ENCODE assay signal across 1 cellular context in the genomic region with DNA sequence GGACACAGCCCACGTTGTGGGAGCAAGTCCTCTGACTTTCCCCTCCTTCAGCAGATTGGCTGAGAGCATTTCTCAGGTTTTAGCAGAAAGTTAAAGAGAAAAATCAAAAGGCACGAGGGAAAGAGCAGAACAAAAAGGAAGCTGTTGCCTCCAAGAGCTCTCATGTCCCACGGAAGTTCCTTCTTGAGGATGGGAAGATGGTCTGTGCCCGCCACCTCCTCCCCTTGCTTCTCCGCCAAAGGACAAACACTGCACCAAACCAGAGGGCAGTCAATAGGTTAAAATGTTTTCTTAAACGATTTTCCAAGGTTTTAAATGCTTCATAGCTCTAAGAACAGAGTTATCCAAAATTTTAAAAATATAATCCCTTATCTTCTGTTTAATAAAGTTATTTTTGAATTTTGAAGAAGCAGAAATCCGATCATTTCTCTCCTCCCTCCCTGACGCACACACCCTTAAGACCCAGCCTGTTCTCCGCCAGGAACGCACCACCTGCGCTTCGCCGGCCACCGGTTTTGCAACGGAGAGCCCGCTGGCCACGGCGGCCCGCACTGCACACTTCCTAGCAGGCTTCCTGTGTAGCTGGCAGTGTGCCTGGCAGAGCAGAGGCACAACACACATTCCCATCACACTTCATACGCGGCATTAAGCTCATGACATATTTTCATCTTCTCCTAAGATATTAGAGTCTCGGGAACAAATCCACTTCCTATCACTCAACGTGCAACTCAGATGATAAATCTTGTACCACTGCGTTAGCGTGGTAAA.
TF ChIP-seq lines count a peak whose summit lies in the region.

No MANE protein-coding gene starts in this region.

TF ChIP-seq in IMR-90, 13 proteins besides CTCF, POLR2A, EP300 and RAD21 (continued from another document):
- TF ChIP-seq RFX5 (IDR thresholded peaks at IDR 0.05; ENCODE audit: low read depth, low read length) (no peak), RCOR1 (IDR thresholded peaks at IDR 0.05; ENCODE audit: insufficient replicate concordance, low read length) (no peak), MAFK (IDR thresholded peaks at IDR 0.05; ENCODE audit: low read depth, low read length) (no peak)
